ENCODE assay signal across 7 cellular contexts in the genomic region with DNA sequence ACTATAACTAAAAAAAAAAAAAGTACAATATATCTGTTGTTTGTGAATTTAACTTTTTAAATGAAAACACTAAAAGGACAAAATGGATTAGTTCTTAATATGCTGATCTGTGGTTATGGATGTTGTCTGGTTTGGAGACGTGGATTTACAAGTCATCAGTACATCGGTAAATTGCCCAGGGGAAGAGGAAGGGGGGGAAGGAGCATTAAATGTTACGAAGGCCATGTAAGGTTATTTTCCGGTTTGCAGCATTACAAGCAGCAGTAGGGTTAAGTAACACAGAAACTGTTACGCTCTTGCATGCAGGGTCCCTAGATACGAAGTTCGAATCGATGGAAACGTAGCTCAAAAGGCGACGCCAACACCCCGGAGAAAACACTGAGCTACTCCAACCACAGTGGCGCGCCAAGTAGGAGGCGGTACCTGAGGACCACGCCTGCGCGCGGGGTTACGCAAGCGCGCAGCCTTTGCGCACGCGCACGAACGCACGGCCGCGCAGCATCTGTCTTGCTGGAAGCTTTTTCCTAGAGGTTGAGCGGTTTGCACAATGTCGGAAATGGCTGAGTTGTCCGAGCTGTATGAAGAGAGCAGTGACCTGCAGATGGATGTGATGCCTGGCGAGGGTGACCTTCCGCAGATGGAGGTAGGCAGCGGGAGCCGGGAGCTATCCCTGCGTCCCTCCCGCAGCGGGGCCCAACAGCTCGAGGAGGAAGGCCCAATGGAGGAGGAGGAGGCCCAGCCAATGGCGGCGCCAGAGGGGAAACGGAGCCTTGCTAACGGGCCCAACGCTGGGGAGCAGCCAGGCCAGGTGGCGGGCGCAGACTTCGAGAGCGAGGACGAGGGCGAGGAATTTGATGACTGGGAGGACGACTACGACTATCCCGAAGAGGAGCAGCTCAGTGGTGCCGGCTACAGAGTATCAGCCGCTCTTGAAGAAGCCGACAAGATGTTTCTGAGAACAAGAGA.
A peak's percentile ranks its signal among the peaks of the same experiment; 100 is the strongest.
DNase-seq lines count a peak whose midpoint lies in the region; ATAC-seq, FAIRE-seq and TF ChIP-seq lines count a peak whose summit lies in the region.

A gene with protein sequence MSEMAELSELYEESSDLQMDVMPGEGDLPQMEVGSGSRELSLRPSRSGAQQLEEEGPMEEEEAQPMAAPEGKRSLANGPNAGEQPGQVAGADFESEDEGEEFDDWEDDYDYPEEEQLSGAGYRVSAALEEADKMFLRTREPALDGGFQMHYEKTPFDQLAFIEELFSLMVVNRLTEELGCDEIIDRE (plus strand): TSS at position 505 of the 966 bp plus-strand sequence. CDS start 43 bp downstream, at position 548.

- DNase-seq in GM18507 (ENCODE audit: extremely low spot score, insufficient read length, low read depth) (peak; percentile 81), NCI-H2029 treated with DMSO at 0.1 percent for 48 hours (lab: John Stamatoyannopoulos, UW) (peak; percentile 35), T1000 (lab: John Stamatoyannopoulos, UW) (peak; percentile 87), astrocyte of the hippocampus (ENCODE audit: low read depth, low spot score) (peak; percentile 98), hippocampal formation (lab: John Stamatoyannopoulos, UW) (peak; percentile 90), retinal pigment epithelial cell (ENCODE audit: low read depth) (peak; percentile 81)

- peak; percentile 95 for FAIRE-seq in GM18507 (lab: Jason Lieb, UNC)

- peak; percentile 93 for ATAC-seq in HG02981 (IDR thresholded peaks at IDR 0.05; ENCODE audit: unreplicated experiment)

- no peak for TF ChIP-seq CTCF in retinal pigment epithelial cell (conservative IDR thresholded peaks at IDR 0.05; ENCODE audit: low read depth, low read length)

- peak within 1 kb of the TSS; percentile 87 for H3K4me3 ChIP-seq in retinal pigment epithelial cell (ENCODE audit: low read length)

Comparison
In these comparisons a context has a peak if more than half of its experiments do, and no peak if none do; other contexts are left out.
1. Peak in every context shown above with its lines: DNase-seq, ATAC-seq and H3K4me3 ChIP-seq.
2. DNase-seq: peak in every context shown above with its lines; median percentile 98 in astrocyte of the hippocampus; 90 in hippocampal formation; 87 in T1000; 81 in GM18507; 81 in retinal pigment epithelial cell; 35 in NCI-H2029 treated with DMSO at 0.1 percent for 48 hours.